1 cellular context compared by ENCODE assay signal in genomic region chr6:125986295-125986955, GRCh38.
TF ChIP-seq lines count a peak whose summit lies in the region.

Gene TRMT11, plus strand, starts transcription at chr6:125986540. Its CDS starts 11 bp downstream, at chr6:125986551.

TF ChIP-seq in WTC11, 78 proteins besides CTCF, POLR2A, EP300 and RAD21 (continued from another document):
- TF ChIP-seq ARID4B (CRISPR knock-in tag; IDR thresholded peaks at IDR 0.05; ENCODE audit: borderline replicate concordance): peak; percentile 67; the same call in 1 of the 2 replicates
- TF ChIP-seq E2F5 (CRISPR knock-in tag; IDR thresholded peaks at IDR 0.05): peak; percentile 57; the same call in 1 of the 2 replicates
- peak; percentile 81; the same call in 1 of the 2 replicates for TF ChIP-seq ZNF232 (CRISPR knock-in tag; IDR thresholded peaks at IDR 0.05)
- TF ChIP-seq FOXK1 (CRISPR knock-in tag; IDR thresholded peaks at IDR 0.05): peak; percentile 54; the same call in 1 of the 2 replicates
- TF ChIP-seq SMAD3 (CRISPR knock-in tag; IDR thresholded peaks at IDR 0.05; ENCODE audit: borderline replicate concordance): peak; percentile 89
- TF ChIP-seq ELF4 (CRISPR knock-in tag; IDR thresholded peaks at IDR 0.05; ENCODE audit: low read depth): no peak
- peak; percentile 36; the same call in 1 of the 2 replicates for TF ChIP-seq JUN (CRISPR knock-in tag; IDR thresholded peaks at IDR 0.05)
- TF ChIP-seq NFE2L1 (CRISPR knock-in tag; IDR thresholded peaks at IDR 0.05): 0 out of 2 replicates have a peak, but pooled peaks have one; percentile 54
- TF ChIP-seq ZNF512 (CRISPR knock-in tag; IDR thresholded peaks at IDR 0.05; ENCODE audit: borderline replicate concordance): no peak
- peak; percentile 25; the same call in 1 of the 2 replicates for TF ChIP-seq USF2 (CRISPR knock-in tag; IDR thresholded peaks at IDR 0.05)
- 0 out of 2 replicates have a peak, but pooled peaks have one; percentile 83 for TF ChIP-seq KAT7 (CRISPR knock-in tag; IDR thresholded peaks at IDR 0.05; ENCODE audit: borderline replicate concordance)
- peak; percentile 90 for TF ChIP-seq MAX (CRISPR knock-in tag; IDR thresholded peaks at IDR 0.05)
- peak; percentile 80; the same call in 1 of the 2 replicates for TF ChIP-seq IRF1 (CRISPR knock-in tag; IDR thresholded peaks at IDR 0.05)
- no peak for TF ChIP-seq ZNF423 (CRISPR knock-in tag; IDR thresholded peaks at IDR 0.05)
- peak; percentile 87 for TF ChIP-seq SP1 (CRISPR knock-in tag; conservative IDR thresholded peaks at IDR 0.05)
- peak; percentile 59; the same call in 1 of the 2 replicates for TF ChIP-seq CREB1 (CRISPR knock-in tag; IDR thresholded peaks at IDR 0.05)
- TF ChIP-seq GRHL2 (CRISPR knock-in tag; IDR thresholded peaks at IDR 0.05; ENCODE audit: insufficient replicate concordance, severe bottlenecking): no peak
- TF ChIP-seq CREM (CRISPR knock-in tag; IDR thresholded peaks at IDR 0.05): peak; percentile 78; the same call in 1 of the 2 replicates
- TF ChIP-seq USF1 (CRISPR knock-in tag; IDR thresholded peaks at IDR 0.05): 0 out of 2 replicates have a peak, but pooled peaks have one; percentile 28
- 0 out of 2 replicates have a peak, but pooled peaks have one; percentile 41 for TF ChIP-seq ZBTB21 (CRISPR knock-in tag; IDR thresholded peaks at IDR 0.05; ENCODE audit: borderline replicate concordance)
- TF ChIP-seq HMGXB4 (CRISPR knock-in tag; IDR thresholded peaks at IDR 0.05): no peak
- no peak for TF ChIP-seq GTF2I (CRISPR knock-in tag; conservative IDR thresholded peaks at IDR 0.05)
- TF ChIP-seq IRF2 (CRISPR knock-in tag; IDR thresholded peaks at IDR 0.05; ENCODE audit: borderline replicate concordance, low read depth): no peak
- TF ChIP-seq ATF2 (CRISPR knock-in tag; IDR thresholded peaks at IDR 0.05; ENCODE audit: borderline replicate concordance, low read depth): no peak
- no peak for TF ChIP-seq HMGA2 (CRISPR knock-in tag; IDR thresholded peaks at IDR 0.05)
- TF ChIP-seq TEAD1 (CRISPR knock-in tag; IDR thresholded peaks at IDR 0.05): peak; percentile 96
- no peak for TF ChIP-seq ZNF263 (CRISPR knock-in tag; IDR thresholded peaks at IDR 0.05; ENCODE audit: low read depth)
- TF ChIP-seq ZNF425 (CRISPR knock-in tag; conservative IDR thresholded peaks at IDR 0.05): no peak
- TF ChIP-seq ZNF219 (CRISPR knock-in tag; IDR thresholded peaks at IDR 0.05; ENCODE audit: borderline replicate concordance): no peak
TF ChIP-seq in WTC11: peak in this region for 24.
